Comparison of ENCODE assay signal across 11 cellular contexts in genomic region chr1:100448371-100448770, GRCh38.
DNase-seq lines count a peak whose midpoint lies in the region; TF ChIP-seq lines count a peak whose summit lies in the region.
"Had no signal": no experiment of that assay in that cellular context is flagged by ENCODE, and none has a peak within 500 bp of the region (broad histone marks: within the 10 kb centered on the region; RNA-seq: fewer than 3 reads in every experiment).

No MANE protein-coding gene starts in this region.

- no peaks in the 10 kb centered on the region for H3K27me3 ChIP-seq in WERI-Rb-1 (ENCODE audit: insufficient read depth, low read depth, severe bottlenecking)

- DNase-seq in COLO668 (lab: John Stamatoyannopoulos, UW; ENCODE audit: unreplicated experiment) (peak; percentile 70), NCI-H1105 treated with DMSO at 0.1 percent for 48 hours (lab: John Stamatoyannopoulos, UW) (peak; percentile 33), SHP77 treated with DMSO at 0.1 percent for 48 hours (lab: John Stamatoyannopoulos, UW) (peak; percentile 57), fibroblast of peridontal ligament (ENCODE audit: extremely low read depth) (peak; percentile 14), dermis blood vessel endothelial cell (no peak), activated gamma-delta T cell (lab: John Stamatoyannopoulos, UW) (no peak), hippocampal formation (lab: John Stamatoyannopoulos, UW) (no peak), WERI-Rb-1 (no peak)
- DNase-seq: mesendoderm; stimulated activated CD4-positive, alpha-beta T cell treated with anti-CD3 and anti-CD28 coated beads, Interleukin-4, amount 100 ng/mL, for 4 hours had no signal

- no peak overlapping the region for H3K27ac ChIP-seq in WERI-Rb-1
- H3K27ac ChIP-seq: HL-60 had no signal

- no peaks in the 10 kb centered on the region for H3K36me3 ChIP-seq in WERI-Rb-1

- H3K4me3 ChIP-seq in WERI-Rb-1 (ENCODE audit: low read depth, low read length): no peak overlapping the region

- H3K9me3 ChIP-seq in WERI-Rb-1 (ENCODE audit: severe bottlenecking): no peaks in the 10 kb centered on the region

- no peak for TF ChIP-seq CTCF in WERI-Rb-1 (IDR thresholded peaks at IDR 0.05; ENCODE audit: low read depth, low read length)

Comparison
In these comparisons a context has a peak if more than half of its experiments do, and no peak if none do; other contexts are left out.
1. DNase-seq: peak in COLO668 (single experiment), NCI-H1105 treated with DMSO at 0.1 percent for 48 hours (single experiment), SHP77 treated with DMSO at 0.1 percent for 48 hours (single experiment) and fibroblast of peridontal ligament (single experiment); none in dermis blood vessel endothelial cell (single experiment), activated gamma-delta T cell (single experiment), hippocampal formation (0 of 2) and WERI-Rb-1 (single experiment).